ENCODE assay signal across 1 cellular context in the genomic region with DNA sequence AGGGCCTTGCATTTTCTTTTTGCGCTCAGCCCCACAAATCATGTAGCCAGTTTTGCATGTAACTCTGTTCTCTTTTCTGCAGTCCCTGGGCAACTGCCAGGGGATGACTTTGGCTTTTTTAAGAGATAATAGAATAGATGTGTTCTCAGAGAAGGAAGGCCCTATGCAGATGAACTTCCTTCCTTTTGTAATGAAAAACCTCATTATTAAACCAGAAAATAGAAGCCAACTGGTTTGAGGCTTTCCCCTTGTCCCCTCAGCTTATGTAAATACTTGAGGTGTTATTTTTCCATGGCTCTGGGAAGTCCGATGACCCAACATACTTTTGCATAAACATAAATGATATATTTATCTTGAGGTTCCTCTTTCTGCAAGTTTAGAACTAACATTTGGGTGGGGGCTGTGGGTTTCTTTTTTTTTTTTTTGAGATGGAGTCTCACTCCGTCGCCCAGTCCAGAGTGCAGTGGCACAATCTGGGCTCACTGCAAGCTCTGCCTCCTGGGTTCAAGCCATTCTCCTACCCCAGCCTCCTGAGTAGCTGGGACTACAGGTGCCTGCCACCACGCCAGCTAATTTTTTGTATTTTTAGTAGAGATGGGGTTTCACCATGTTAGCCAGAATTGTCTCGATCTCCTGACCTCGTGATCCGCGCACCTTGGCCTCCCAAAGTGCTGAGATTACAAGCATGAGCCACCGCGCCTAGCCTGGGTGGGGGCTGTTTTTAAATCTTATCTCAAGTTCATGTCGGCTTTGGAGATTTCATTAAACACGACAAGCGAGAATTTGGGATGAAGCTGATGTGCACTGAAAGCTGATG.
TF ChIP-seq lines count a peak whose summit lies in the region.

No MANE protein-coding gene starts in this region.

TF ChIP-seq in WTC11, 78 proteins besides CTCF, POLR2A, EP300 and RAD21 (continued from another document):
- TF ChIP-seq, protein P1, sequence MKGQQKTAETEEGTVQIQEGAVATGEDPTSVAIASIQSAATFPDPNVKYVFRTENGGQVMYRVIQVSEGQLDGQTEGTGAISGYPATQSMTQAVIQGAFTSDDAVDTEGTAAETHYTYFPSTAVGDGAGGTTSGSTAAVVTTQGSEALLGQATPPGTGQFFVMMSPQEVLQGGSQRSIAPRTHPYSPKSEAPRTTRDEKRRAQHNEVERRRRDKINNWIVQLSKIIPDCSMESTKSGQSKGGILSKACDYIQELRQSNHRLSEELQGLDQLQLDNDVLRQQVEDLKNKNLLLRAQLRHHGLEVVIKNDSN (CRISPR knock-in tag; IDR thresholded peaks at IDR 0.05): no peak
- TF ChIP-seq ELF4 (CRISPR knock-in tag; IDR thresholded peaks at IDR 0.05; ENCODE audit: low read depth) (no peak), CREM (CRISPR knock-in tag; IDR thresholded peaks at IDR 0.05) (no peak), TP53 (CRISPR knock-in tag; IDR thresholded peaks at IDR 0.05) (no peak)
TF ChIP-seq in WTC11: peak in this region for 0.
